Comparison of ENCODE assay signal across 24 cellular contexts in the genomic region with DNA sequence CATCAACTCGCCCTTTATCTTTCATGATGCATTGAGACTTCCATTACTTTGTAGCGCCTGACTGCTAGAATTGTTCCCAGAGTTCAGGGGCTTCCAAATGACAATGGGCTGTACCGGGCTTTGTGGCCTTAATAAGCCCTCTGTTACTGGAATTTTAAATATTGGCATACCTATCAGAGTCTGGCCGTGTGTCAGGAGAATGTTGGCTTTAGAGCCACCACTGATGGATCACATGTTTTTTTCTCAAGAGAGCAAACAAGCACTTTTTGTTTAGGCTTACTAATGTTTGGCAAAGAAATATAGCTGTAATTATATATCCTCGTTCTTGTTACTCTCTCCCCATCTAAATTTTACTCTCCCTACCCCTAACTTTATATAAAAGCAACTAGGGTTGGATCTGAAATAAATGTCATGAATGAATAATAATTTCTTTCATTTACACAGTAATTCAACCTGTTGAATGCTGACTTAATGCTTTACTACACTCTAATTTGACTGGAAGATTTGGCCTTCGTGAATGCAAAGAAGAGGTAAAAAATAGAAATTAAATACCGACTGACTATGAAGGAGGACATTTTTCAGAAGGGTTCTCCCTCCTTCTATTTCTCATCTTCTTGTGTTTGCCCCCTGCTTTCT.
A peak's percentile ranks its signal among the peaks of the same experiment; 100 is the strongest.
DNase-seq lines count a peak whose midpoint lies in the region; ATAC-seq and TF ChIP-seq lines count a peak whose summit lies in the region.
"Had no signal": no experiment of that assay in that cellular context is flagged by ENCODE, and none has a peak within 500 bp of the region (broad histone marks: within the 10 kb centered on the region; RNA-seq: fewer than 3 reads in every experiment).

No MANE protein-coding gene starts in this region.

- H3K4me1 ChIP-seq in SK-N-SH (ENCODE audit: control insufficient read depth in 1 of 2, insufficient read depth in 2 of 2, low read depth in 1 of 2, low read length in 1 of 2), result peaks cover 9 to 13% of the 10 kb centered on the region in 2 experiments; a peak in 2 of 4 replicates
- H3K4me1 ChIP-seq: Peyer's patch had no signal

- WGBS in SK-N-SH (ENCODE audit: low lambda C conversion rate), result 88% methylated on average over 7 of the region's 7 CpGs

- H2AFZ ChIP-seq in SK-N-SH (ENCODE audit: low read depth), result no peak overlapping the region

- CTCF ChIA-PET in SK-N-SH (lab: Yijun Ruan, JAX), result no interaction called here

- DNase-seq in COR-L47 (lab: John Stamatoyannopoulos, UW), result peak; percentile 73
- DNase-seq in NCI-H1092 (lab: John Stamatoyannopoulos, UW), result peak; percentile 71
- peak; percentile 37 for DNase-seq in NCI-H2196 treated with DMSO at 0.1 percent for 48 hours (lab: John Stamatoyannopoulos, UW; ENCODE audit: unreplicated experiment)
- DNase-seq in globus pallidus (ENCODE audit: low spot score), result peak; percentile 31
- DNase-seq in Ammon's horn (ENCODE audit: low spot score), result no peak
- no peak for DNase-seq in SK-N-SH
- DNase-seq: activated effector memory CD4-positive, alpha-beta T cell treated with anti-CD3 and anti-CD28 coated beads, Interleukin-2, amount 50 U/mL, for 16 hours; brain microvascular endothelial cell; effector CD8-positive, alpha-beta T cell; heart left ventricle; kidney glomerular epithelial cell; NCI-H446 treated with DMSO at 0.1 percent for 48 hours; Peyer's patch; right cardiac atrium; SIG-M5; stimulated activated CD4-positive, alpha-beta T cell treated with anti-CD3 and anti-CD28 coated beads, Interleukin-4, amount 100 ng/mL, for 24 hours; stimulated activated naive B cell treated with anti-CD40 and anti-IgM and Interleukin-4, amounts not matched to agents 10 μg/mL and 1 μg/mL and 100 μg/mL, for 72 hours; testis had no signal

- H3F3A ChIP-seq in SK-N-SH (replicated peaks; ENCODE audit: insufficient read depth), result no peaks in the 10 kb centered on the region

- H3K4me2 ChIP-seq in SK-N-SH, result no peak overlapping the region

- no peaks in the 10 kb centered on the region for H3K36me3 ChIP-seq in SK-N-SH (replicated peaks in 1 of 2; ENCODE audit: control insufficient read depth in 1 of 2, insufficient read depth in 2 of 2, low read length in 1 of 2)
- H3K36me3 ChIP-seq: brain microvascular endothelial cell, heart left ventricle, neutrophil, Peyer's patch had no signal

- no peak overlapping the region for H3K27ac ChIP-seq in SK-N-SH (ENCODE audit: low read depth in 2 of 2, low read length in 1 of 2)
- H3K27ac ChIP-seq: brain microvascular endothelial cell, heart left ventricle, neutrophil, Peyer's patch, testis had no signal

- no peaks in the 10 kb centered on the region for H3K79me2 ChIP-seq in SK-N-SH (ENCODE audit: insufficient read depth)

- no peak overlapping the region for H3K4me3 ChIP-seq in SK-N-SH (ENCODE audit: low read depth in 2 of 2, low read length in 1 of 2)
- H3K4me3 ChIP-seq: GM12878, heart left ventricle, lung, Peyer's patch, testis had no signal

- TF ChIP-seq RAD21 in SK-N-SH (IDR thresholded peaks at IDR 0.05; ENCODE audit: low read length), result no peak

- no peak for TF ChIP-seq CTCF in SK-N-SH (IDR thresholded peaks at IDR 0.05)

- H4K20me1 ChIP-seq in SK-N-SH (ENCODE audit: insufficient read depth), result peaks cover 3% of the 10 kb centered on the region

- no peaks in the 10 kb centered on the region for H3K9me2 ChIP-seq in SK-N-SH

- H3K9ac ChIP-seq in SK-N-SH, result no peak overlapping the region

- H3K27me3 ChIP-seq in SK-N-SH (ENCODE audit: insufficient read depth), result no peaks in the 10 kb centered on the region
- H3K27me3 ChIP-seq: brain microvascular endothelial cell, heart left ventricle, neutrophil, Peyer's patch, testis had no signal

- ATAC-seq in HG03025 (IDR thresholded peaks at IDR 0.05; ENCODE audit: low FRiP score, unreplicated experiment) (no peak), SK-N-SH treated with all-trans-retinoic acid at 6 μM for 48 hours (no peak)
- ATAC-seq: activated CD4-positive, CD25-positive, alpha-beta regulatory T cell treated with anti-CD3 and anti-CD28 coated beads, Interleukin-2, amount 50 U/mL, for 24 hours; GM12878; heart left ventricle; right cardiac atrium; stimulated activated naive B cell treated with anti-CD40 and anti-IgM and Interleukin-4, amounts not matched to agents 10 μg/mL and 1 μg/mL and 100 μg/mL, for 72 hours had no signal

- POLR2A ChIA-PET in SK-N-SH (lab: Yijun Ruan, JAX), result no interaction called here

- no peak for TF ChIP-seq EP300 in SK-N-SH (IDR thresholded peaks at IDR 0.05; ENCODE audit: borderline replicate concordance in 1 of 2, low read depth in 1 of 2, low read length in 1 of 2)

- H3K9me3 ChIP-seq in SK-N-SH, result no peaks in the 10 kb centered on the region
- H3K9me3 ChIP-seq: heart left ventricle, neutrophil, Peyer's patch, testis had no signal

TF ChIP-seq in SK-N-SH, 30 proteins besides CTCF, POLR2A, EP300 and RAD21:
- TF ChIP-seq, protein P1, sequence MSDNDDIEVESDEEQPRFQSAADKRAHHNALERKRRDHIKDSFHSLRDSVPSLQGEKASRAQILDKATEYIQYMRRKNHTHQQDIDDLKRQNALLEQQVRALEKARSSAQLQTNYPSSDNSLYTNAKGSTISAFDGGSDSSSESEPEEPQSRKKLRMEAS (IDR thresholded peaks at IDR 0.05; ENCODE audit: low read depth), result no peak
- TF ChIP-seq SIN3A (IDR thresholded peaks at IDR 0.05; ENCODE audit: borderline replicate concordance, low read depth, low read length) (no peak), JUND (IDR thresholded peaks at IDR 0.05) (no peak), MXI1 (IDR thresholded peaks at IDR 0.05; ENCODE audit: low read depth, low read length) (no peak)

TF ChIP-seq in SK-N-SH treated with all-trans-retinoic acid at 6 μM for 48 hours, 23 proteins besides CTCF, POLR2A, EP300 and RAD21:
- TF ChIP-seq RARB (CRISPR knock-in tag; IDR thresholded peaks at IDR 0.05) (no peak), CSRNP3 (CRISPR knock-in tag; IDR thresholded peaks at IDR 0.05) (no peak), BACH2 (CRISPR knock-in tag; IDR thresholded peaks at IDR 0.05; ENCODE audit: borderline replicate concordance) (no peak), PPARA (CRISPR knock-in tag; IDR thresholded peaks at IDR 0.05; ENCODE audit: borderline replicate concordance) (no peak), ZNF8 (CRISPR knock-in tag; IDR thresholded peaks at IDR 0.05) (no peak), ZC3H10 (CRISPR knock-in tag; IDR thresholded peaks at IDR 0.05) (no peak), GLIS3 (CRISPR knock-in tag; IDR thresholded peaks at IDR 0.05) (no peak), CSDC2 (CRISPR knock-in tag; IDR thresholded peaks at IDR 0.05) (no peak)
- TF ChIP-seq, protein P2, sequence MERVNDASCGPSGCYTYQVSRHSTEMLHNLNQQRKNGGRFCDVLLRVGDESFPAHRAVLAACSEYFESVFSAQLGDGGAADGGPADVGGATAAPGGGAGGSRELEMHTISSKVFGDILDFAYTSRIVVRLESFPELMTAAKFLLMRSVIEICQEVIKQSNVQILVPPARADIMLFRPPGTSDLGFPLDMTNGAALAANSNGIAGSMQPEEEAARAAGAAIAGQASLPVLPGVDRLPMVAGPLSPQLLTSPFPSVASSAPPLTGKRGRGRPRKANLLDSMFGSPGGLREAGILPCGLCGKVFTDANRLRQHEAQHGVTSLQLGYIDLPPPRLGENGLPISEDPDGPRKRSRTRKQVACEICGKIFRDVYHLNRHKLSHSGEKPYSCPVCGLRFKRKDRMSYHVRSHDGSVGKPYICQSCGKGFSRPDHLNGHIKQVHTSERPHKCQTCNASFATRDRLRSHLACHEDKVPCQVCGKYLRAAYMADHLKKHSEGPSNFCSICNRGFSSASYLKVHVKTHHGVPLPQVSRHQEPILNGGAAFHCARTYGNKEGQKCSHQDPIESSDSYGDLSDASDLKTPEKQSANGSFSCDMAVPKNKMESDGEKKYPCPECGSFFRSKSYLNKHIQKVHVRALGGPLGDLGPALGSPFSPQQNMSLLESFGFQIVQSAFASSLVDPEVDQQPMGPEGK (CRISPR knock-in tag; IDR thresholded peaks at IDR 0.05; ENCODE audit: borderline replicate concordance), result no peak

Comparison
In these comparisons a context has a peak if more than half of its experiments do, and no peak if none do; other contexts are left out.
1. DNase-seq: peak in COR-L47 (single experiment), NCI-H1092 (single experiment), NCI-H2196 treated with DMSO at 0.1 percent for 48 hours (single experiment) and globus pallidus (single experiment); none in Ammon's horn (single experiment) and SK-N-SH (single experiment).